ENCODE assay signal across 18 cellular contexts in genomic region chr11:46102843-46103242, GRCh38. TPM values are rescaled to one million over a fixed set of nuclear protein-coding genes. Genes with fewer than 3 reads are reported as not detected.
A peak's percentile ranks its signal among the peaks of the same experiment; 100 is the strongest.
DNase-seq lines count a peak whose midpoint lies in the region; ATAC-seq and TF ChIP-seq lines count a peak whose summit lies in the region.
"Had no signal": no experiment of that assay in that cellular context is flagged by ENCODE, and none has a peak within 500 bp of the region (broad histone marks: within the 10 kb centered on the region; RNA-seq: fewer than 3 reads in every experiment).

No MANE protein-coding gene starts in this region.

- H3K4me1 Mint-ChIP-seq in WTC11: peaks cover 45% of the 10 kb centered on the region
- peaks cover 25% of the 10 kb centered on the region for H3K4me1 Mint-ChIP-seq in endodermal cell
- H3K4me1 Mint-ChIP-seq in type B pancreatic cell (ENCODE audit: unreplicated experiment): peaks cover 56% of the 10 kb centered on the region

- H3K27me3 ChIP-seq in endodermal cell (ENCODE audit: control insufficient read depth, insufficient read depth, low read length, poor library complexity, severe bottlenecking) (no peaks in the 10 kb centered on the region), WERI-Rb-1 (ENCODE audit: insufficient read depth, low read depth, severe bottlenecking) (no peaks in the 10 kb centered on the region)
- H3K27me3 ChIP-seq: SJCRH30 had no signal

- H3K36me3 ChIP-seq in endodermal cell (ENCODE audit: control insufficient read depth, insufficient read depth, low read length) (no peaks in the 10 kb centered on the region), WERI-Rb-1 (no peaks in the 10 kb centered on the region)
- H3K36me3 ChIP-seq: SJCRH30 had no signal

- peak; percentile 34 for DNase-seq in HEK293T (ENCODE audit: extremely low spot score)
- no peak for DNase-seq in WTC11 (ENCODE audit: low spot score)
- no peak for DNase-seq in endodermal cell
- DNase-seq in type B pancreatic cell (ENCODE audit: extremely low spot score, unreplicated experiment): no peak
- no peak for DNase-seq in ACHN
- DNase-seq in activated gamma-delta T cell (lab: John Stamatoyannopoulos, UW): no peak
- DNase-seq in WERI-Rb-1: no peak
- DNase-seq: CD4-positive, CD25-positive, alpha-beta regulatory T cell; H7; MV-4-11; NCI-H1105 treated with DMSO at 0.1 percent for 48 hours; NCI-H2029 treated with DMSO at 0.1 percent for 48 hours; NCI-H2171; NCI-H345; NCI-H524 treated with DMSO at 0.1 percent for 48 hours; NCI-H82; SJCRH30 had no signal

- no peak for TF ChIP-seq CTCF in WTC11 (IDR thresholded peaks at IDR 0.05)
- TF ChIP-seq CTCF in endodermal cell (conservative IDR thresholded peaks at IDR 0.05): peak; percentile 21
- no peak for TF ChIP-seq CTCF in type B pancreatic cell (conservative IDR thresholded peaks at IDR 0.05)
- no peak for TF ChIP-seq CTCF in WERI-Rb-1 (IDR thresholded peaks at IDR 0.05; ENCODE audit: low read depth, low read length)

- POLR2A ChIA-PET in HEK293T (lab: Yijun Ruan, JAX): interaction anchor here (1.1 kb wide), 1 partner anchor 9 kb away, joined by 3 read pairs; no protein-coding TSS in a partner anchor
- POLR2A ChIA-PET in WTC11 (lab: Charles Lee): no interaction called here

- H3K4me1 ChIP-seq in endodermal cell (ENCODE audit: control insufficient read depth, insufficient read depth, low read length): peaks cover 3% of the 10 kb centered on the region
- H3K4me1 ChIP-seq: SJCRH30 had no signal

- no peak overlapping the region for H3K9ac ChIP-seq in endodermal cell (ENCODE audit: extremely low read depth, low read length, poor library complexity, severe bottlenecking)
- H3K9ac ChIP-seq: KMS-11 had no signal

- 82 to 100% methylated on average over 1 to 6 of the region's 6 CpGs for WGBS in endodermal cell (ENCODE audit: insufficient coverage in 1 of 2, insufficient read length in 1 of 2), 2 experiments

- H3K9me3 ChIP-seq in endodermal cell (ENCODE audit: control insufficient read depth, low read length) (no peaks in the 10 kb centered on the region), WERI-Rb-1 (ENCODE audit: severe bottlenecking) (no peaks in the 10 kb centered on the region)
- H3K9me3 ChIP-seq: SJCRH30 had no signal

- in situ Hi-C loops in ACHN (cut with HindIII; ENCODE audit: low pct_ligation_motif_present, low pct_unique_long_range_greater_than_20kb, low sequenced_read_pairs): no loop called here

- H3K4me3 ChIP-seq in endodermal cell (ENCODE audit: low read length): no peak overlapping the region
- no peak overlapping the region for H3K4me3 ChIP-seq in WERI-Rb-1 (ENCODE audit: low read depth, low read length)
- H3K4me3 ChIP-seq: SJCRH30 had no signal

- H3K36me3 Mint-ChIP-seq in WTC11 (no peaks in the 10 kb centered on the region), endodermal cell (ENCODE audit: low read depth) (no peaks in the 10 kb centered on the region), type B pancreatic cell (no peaks in the 10 kb centered on the region)
- H3K36me3 Mint-ChIP-seq: CD4-positive, CD25-positive, alpha-beta regulatory T cell had no signal

- no peak overlapping the region for H3K4me3 Mint-ChIP-seq in WTC11
- H3K4me3 Mint-ChIP-seq in endodermal cell: no peak overlapping the region
- H3K4me3 Mint-ChIP-seq in type B pancreatic cell: no peak overlapping the region
- H3K4me3 Mint-ChIP-seq: CD4-positive, CD25-positive, alpha-beta regulatory T cell had no signal

- H3K27ac Mint-ChIP-seq in WTC11 (no peak overlapping the region), endodermal cell (no peak overlapping the region), type B pancreatic cell (peak overlapping the region; percentile 3)

- ATAC-seq in WTC11: peak; percentile 60

- CTCF ChIA-PET in HEK293T (lab: Yijun Ruan, JAX) (interaction anchor here (0.9 to 2.2 kb wide), 3 partner anchors 18 to 192 kb away, joined by 3 to 5 read pairs (median 5); partner anchors contain the start of gene PHF21A), WTC11 (lab: Charles Lee) (interaction anchor here (0.9 to 2.8 kb wide), 5 partner anchors 15 to 331 kb away, joined by 3 to 9 read pairs (median 6); no protein-coding TSS in a partner anchor)

- H3K27ac ChIP-seq in endodermal cell (ENCODE audit: low read depth, low read length): no peak overlapping the region
- H3K27ac ChIP-seq in WERI-Rb-1: no peak overlapping the region
- H3K27ac ChIP-seq: KMS-11, SJCRH30 had no signal

- no peaks in the 10 kb centered on the region for H3K9me3 Mint-ChIP-seq in WTC11
- H3K9me3 Mint-ChIP-seq in endodermal cell: no peaks in the 10 kb centered on the region
- no peaks in the 10 kb centered on the region for H3K9me3 Mint-ChIP-seq in type B pancreatic cell
- H3K9me3 Mint-ChIP-seq: CD4-positive, CD25-positive, alpha-beta regulatory T cell had no signal

- H3K27me3 Mint-ChIP-seq in WTC11 (ENCODE audit: low read depth) (no peaks in the 10 kb centered on the region), endodermal cell (ENCODE audit: insufficient read depth) (no peaks in the 10 kb centered on the region), type B pancreatic cell (no peaks in the 10 kb centered on the region)
- H3K27me3 Mint-ChIP-seq: CD4-positive, CD25-positive, alpha-beta regulatory T cell had no signal

TF ChIP-seq in HEK293T, 16 proteins besides CTCF, POLR2A, EP300 and RAD21:
- no peak for TF ChIP-seq BHLHE40 (IDR thresholded peaks at IDR 0.05; ENCODE audit: borderline replicate concordance)
- no peak for TF ChIP-seq LEF1 (IDR thresholded peaks at IDR 0.05; ENCODE audit: borderline replicate concordance)
- no peak for TF ChIP-seq FOXA1 (IDR thresholded peaks at IDR 0.05)
- no peak for TF ChIP-seq HDGF (IDR thresholded peaks at IDR 0.05; ENCODE audit: borderline replicate concordance)
- no peak for TF ChIP-seq SP1 (IDR thresholded peaks at IDR 0.05)
- no peak for TF ChIP-seq FOXK2 (IDR thresholded peaks at IDR 0.05)
- no peak for TF ChIP-seq CTBP1 (IDR thresholded peaks at IDR 0.05; ENCODE audit: borderline replicate concordance)
- no peak for TF ChIP-seq ARNT (IDR thresholded peaks at IDR 0.05)
- no peak for TF ChIP-seq SUZ12 (IDR thresholded peaks at IDR 0.05)
- TF ChIP-seq TARDBP (IDR thresholded peaks at IDR 0.05): no peak
- TF ChIP-seq PKNOX1 (IDR thresholded peaks at IDR 0.05): no peak
- TF ChIP-seq NFRKB (IDR thresholded peaks at IDR 0.05): no peak
- no peak for TF ChIP-seq ELF4 (IDR thresholded peaks at IDR 0.05)
- no peak for TF ChIP-seq FOXM1 (IDR thresholded peaks at IDR 0.05; ENCODE audit: borderline replicate concordance)
- no peak for TF ChIP-seq L3MBTL2 (conservative IDR thresholded peaks at IDR 0.05)
- TF ChIP-seq ZNF384 (IDR thresholded peaks at IDR 0.05): no peak

TF ChIP-seq in WTC11, 78 proteins besides CTCF, POLR2A, EP300 and RAD21:
- no peak for TF ChIP-seq CREB1 (CRISPR knock-in tag; IDR thresholded peaks at IDR 0.05)

RNA-seq across cellular contexts. Expression of gene PHF21A, which starts 18.4 kb away (rescaled TPM):
- total RNA-seq in WTC11 (2021) (29.4 to 36.6 TPM (median 33.1 TPM) in 3 replicates), endodermal cell (10 to 100 TPM; 47.2 to 53.9 TPM), type B pancreatic cell (ENCODE audit: low replicate concordance) (62.4 TPM in 2 replicates)
- 46.3 TPM for polyA plus RNA-seq in endodermal cell (2013, experiment 1 of 2)
- polyA plus RNA-seq in endodermal cell (2013, experiment 2 of 2): 45.3 TPM
